In genomic region chr15:48012191-48012590, GRCh38 we compare ENCODE assay signal across 18 cellular contexts.
DNase-seq lines count a peak whose midpoint lies in the region; ATAC-seq and TF ChIP-seq lines count a peak whose summit lies in the region.
"Had no signal": no experiment of that assay in that cellular context is flagged by ENCODE, and none has a peak within 500 bp of the region (broad histone marks: within the 10 kb centered on the region; RNA-seq: fewer than 3 reads in every experiment).

No MANE protein-coding gene starts in this region.

- no peak overlapping the region for H3K18ac ChIP-seq in mesendoderm (ENCODE audit: low read length)

- H3K79me2 ChIP-seq in mesendoderm (ENCODE audit: control insufficient read depth, insufficient read depth, low read length): no peaks in the 10 kb centered on the region

- H3K4me3 ChIP-seq in mesendoderm (ENCODE audit: low read length): no peak overlapping the region
- H3K4me3 ChIP-seq in left ventricle myocardium inferior: no peak overlapping the region
- H3K4me3 ChIP-seq: BLaER1, GM12878 had no signal

- no peak overlapping the region for H3K4me2 ChIP-seq in mesendoderm (ENCODE audit: low read length)
- H3K4me2 ChIP-seq: BLaER1 had no signal

- no peak for ATAC-seq in left lobe of liver
- ATAC-seq: GM12878 had no signal

- no peak overlapping the region for H2BK15ac ChIP-seq in mesendoderm (replicated peaks; ENCODE audit: low read depth)

- no peak overlapping the region for H4K5ac ChIP-seq in mesendoderm (ENCODE audit: low read length)

- no peak overlapping the region for H3K23ac ChIP-seq in mesendoderm (ENCODE audit: low read length)

- no peak overlapping the region for H4K8ac ChIP-seq in mesendoderm (ENCODE audit: low read depth, low read length)

- WGBS in mesendoderm (ENCODE audit: extremely low coverage, insufficient coverage, low lambda C conversion rate): no CpG with 5 or more reads among the region's 3 CpGs

- no peak overlapping the region for H2BK5ac ChIP-seq in mesendoderm (ENCODE audit: low read length)

- H3K36me3 ChIP-seq in mesendoderm (ENCODE audit: control insufficient read depth, insufficient read depth, low read length) (no peaks in the 10 kb centered on the region), left ventricle myocardium inferior (no peaks in the 10 kb centered on the region)
- H3K36me3 ChIP-seq: BE2C, BLaER1 had no signal

- H3K27me3 ChIP-seq in mesendoderm (ENCODE audit: insufficient read depth, low read length, poor library complexity) (no peaks in the 10 kb centered on the region), left ventricle myocardium inferior (ENCODE audit: low read depth) (no peaks in the 10 kb centered on the region)
- H3K27me3 ChIP-seq: BE2C, BLaER1 had no signal

- no peaks in the 10 kb centered on the region for H3K4me1 ChIP-seq in mesendoderm (ENCODE audit: control insufficient read depth, low read depth, low read length)
- H3K4me1 ChIP-seq in left ventricle myocardium inferior: no peaks in the 10 kb centered on the region
- H3K4me1 ChIP-seq: BE2C, BLaER1, Caco-2 had no signal

- no peaks in the 10 kb centered on the region for H3K79me1 ChIP-seq in mesendoderm (ENCODE audit: low read length)

- DNase-seq in iPS-NIHi7 (ENCODE audit: extremely low spot score) (peak; percentile 18), mesendoderm (peak; percentile 57), NCI-H1092 (lab: John Stamatoyannopoulos, UW) (no peak), left ventricle myocardium inferior (no peak), left lobe of liver (ENCODE audit: low spot score) (no peak)
- DNase-seq: 8988T; ACHN; BE2C; C1 segment of cervical spinal cord; Caco-2; Calu3; CD4-positive, alpha-beta memory T cell; CD4-positive, CD25-positive, alpha-beta regulatory T cell; CD8-positive, alpha-beta memory T cell; DMS79 treated with DMSO at 0.1 percent for 48 hours; GDM1 had no signal

- H2AK5ac ChIP-seq in mesendoderm (ENCODE audit: low read length): no peak overlapping the region

- no peaks in the 10 kb centered on the region for H3K9me3 ChIP-seq in left ventricle myocardium inferior (replicated peaks)
- H3K9me3 ChIP-seq: BE2C, BLaER1, Caco-2 had no signal

- no peak overlapping the region for H2BK120ac ChIP-seq in mesendoderm (ENCODE audit: low read depth, low read length)

- H3K4ac ChIP-seq in mesendoderm (ENCODE audit: low read depth, low read length): no peak overlapping the region

- TF ChIP-seq CTCF in left ventricle myocardium inferior (IDR thresholded peaks at IDR 0.05; ENCODE audit: borderline replicate concordance): no peak

- no peak overlapping the region for H3K27ac ChIP-seq in mesendoderm (ENCODE audit: low read depth, low read length)
- H3K27ac ChIP-seq in left ventricle myocardium inferior (replicated peaks): no peak overlapping the region
- H3K27ac ChIP-seq: BLaER1 had no signal

- intact Hi-C loops in left ventricle myocardium inferior (cut with micrococcal nuclease): no loop called here

- no peak overlapping the region for H3K9ac ChIP-seq in mesendoderm (ENCODE audit: low read length)
- H3K9ac ChIP-seq: BLaER1 had no signal

- no peak overlapping the region for H3K56ac ChIP-seq in mesendoderm (ENCODE audit: low read length)

Comparison
In these comparisons a context has a peak if more than half of its experiments do, and no peak if none do; other contexts are left out.
1. DNase-seq: peak in iPS-NIHi7 (single experiment) and mesendoderm (single experiment); none in NCI-H1092 (single experiment), left ventricle myocardium inferior (single experiment) and left lobe of liver (single experiment).